ENCODE assay signal across 8 cellular contexts in the genomic region with DNA sequence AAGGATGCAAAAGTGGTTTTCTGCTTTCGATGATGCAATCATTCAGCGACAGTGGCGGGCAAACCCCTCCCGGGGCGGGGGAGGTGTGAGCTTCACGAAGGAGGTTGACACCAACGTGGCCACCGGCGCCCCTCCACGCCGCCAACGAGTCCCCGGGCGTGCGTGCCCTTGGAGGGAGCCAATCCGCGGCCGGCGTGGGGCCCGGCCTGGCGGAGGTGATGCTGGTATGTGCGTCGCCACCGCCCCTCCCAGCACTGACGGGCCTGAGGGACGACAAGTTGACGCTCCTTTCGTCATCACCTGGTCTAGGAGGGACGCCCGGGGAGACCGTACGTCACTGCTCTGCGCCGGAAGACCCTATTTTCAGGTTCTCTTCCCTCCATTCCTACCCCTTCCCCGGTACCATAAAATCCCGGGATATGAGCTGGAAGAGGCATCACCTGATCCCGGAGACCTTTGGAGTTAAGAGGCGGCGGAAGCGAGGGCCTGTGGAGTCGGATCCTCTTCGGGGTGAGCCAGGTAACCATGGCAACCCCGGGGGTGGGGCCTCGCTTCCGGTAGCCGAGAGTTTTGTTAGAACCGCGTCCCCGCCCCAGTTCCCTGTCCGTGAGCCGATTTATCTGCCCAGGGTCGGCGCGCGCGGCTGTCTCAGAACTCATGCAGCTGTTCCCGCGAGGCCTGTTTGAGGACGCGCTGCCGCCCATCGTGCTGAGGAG. TPM values are rescaled to one million over a fixed set of nuclear protein-coding genes. Genes with fewer than 3 reads are reported as not detected.
DNase-seq lines count a peak whose midpoint lies in the region; ATAC-seq and TF ChIP-seq lines count a peak whose summit lies in the region.

A gene (minus strand): TSS at position 146 of the 716 bp plus-strand sequence. CDS start 463 bp downstream, outside the sequence.

- intact Hi-C loops in lower leg skin (cut with DNase I; ENCODE audit: low total_unique reads): no loop called here

- no peaks in the 10 kb centered on the region for H3K9me3 ChIP-seq in duodenal mucosa (ENCODE audit: control insufficient read depth in 1 of 2, low read length in 2 of 2)

- ATAC-seq in GM19438 (IDR thresholded peaks at IDR 0.05; ENCODE audit: low read depth, unreplicated experiment) (peak; percentile 81), HG03575 (IDR thresholded peaks at IDR 0.05; ENCODE audit: extremely low read depth, insufficient number of reproducible peaks, low FRiP score, unreplicated experiment) (peak; percentile 50)

- H3K9me3 Mint-ChIP-seq in activated CD4-positive, alpha-beta memory T cell treated with anti-CD3 and anti-CD28 coated beads, Interleukin-2, amount 10 ng/mL, durations not matched to agents 7 days and 5 days: no peaks in the 10 kb centered on the region

- peaks cover 24 to 29% of the 10 kb centered on the region in 2 donors for H3K4me1 ChIP-seq in duodenal mucosa (ENCODE audit: control insufficient read depth in 1 of 2, insufficient read depth in 2 of 2, low read length in 2 of 2)

- peak within 1 kb of the TSS; percentile 99 for H3K27ac Mint-ChIP-seq in activated CD4-positive, alpha-beta memory T cell treated with anti-CD3 and anti-CD28 coated beads, Interleukin-2, amount 10 ng/mL, durations not matched to agents 7 days and 5 days

- peaks cover 33% of the 10 kb centered on the region for H3K36me3 Mint-ChIP-seq in activated CD4-positive, alpha-beta memory T cell treated with anti-CD3 and anti-CD28 coated beads, Interleukin-2, amount 10 ng/mL, durations not matched to agents 7 days and 5 days (ENCODE audit: low read depth)

- peak; percentile 98 for DNase-seq in CD1c-positive myeloid dendritic cell (ENCODE audit: extremely low spot score)
- DNase-seq in NCI-H82 treated with DMSO at 0.1 percent for 48 hours (lab: John Stamatoyannopoulos, UW; ENCODE audit: unreplicated experiment): peak; percentile 91
- DNase-seq in activated CD4-positive, alpha-beta memory T cell treated with anti-CD3 and anti-CD28 coated beads, Interleukin-2, amount 10 ng/mL, durations not matched to agents 7 days and 5 days: peak; percentile 98
- DNase-seq in lower leg skin (ENCODE audit: low spot score in 2 of 2): peak; percentile 96 to 99
- peak; percentile 96 to 97 for DNase-seq in stimulated activated CD4-positive, alpha-beta T cell treated with anti-CD3 and anti-CD28 coated beads, Interleukin-4, amount 100 ng/mL, for 48 hours (ENCODE audit: low read depth in 2 of 2)

- peak within 1 kb of the TSS; percentile 97 for H3K4me3 Mint-ChIP-seq in activated CD4-positive, alpha-beta memory T cell treated with anti-CD3 and anti-CD28 coated beads, Interleukin-2, amount 10 ng/mL, durations not matched to agents 7 days and 5 days

- H3K4me3 ChIP-seq in duodenal mucosa (ENCODE audit: low read depth in 1 of 2, low read length in 2 of 2) (peak within 1 kb of the TSS; percentile 90 to 93), lower leg skin (ENCODE audit: low read depth, poor library complexity, severe bottlenecking) (peak within 1 kb of the TSS; percentile 80)

- peak within 1 kb of the TSS; percentile 94 to 96 for H3K9ac ChIP-seq in duodenal mucosa (ENCODE audit: low read depth in 1 of 2, low read length in 2 of 2)

- no peak for TF ChIP-seq CTCF in lower leg skin (IDR thresholded peaks at IDR 0.05)

- peaks cover 18 to 34% of the 10 kb centered on the region in 2 donors for H3K36me3 ChIP-seq in duodenal mucosa (ENCODE audit: control insufficient read depth in 1 of 2, insufficient read depth in 2 of 2, low read length in 2 of 2)

- H3K27me3 Mint-ChIP-seq in activated CD4-positive, alpha-beta memory T cell treated with anti-CD3 and anti-CD28 coated beads, Interleukin-2, amount 10 ng/mL, durations not matched to agents 7 days and 5 days: no peaks in the 10 kb centered on the region

- H3K27me3 ChIP-seq in duodenal mucosa (ENCODE audit: control insufficient read depth in 1 of 2, insufficient read depth in 2 of 2, low read length in 2 of 2): no peaks in the 10 kb centered on the region

- no peak for TF ChIP-seq POLR2A in lower leg skin (IDR thresholded peaks at IDR 0.05)

- WGBS in lower leg skin, 2 donors: 0 to 1% methylated on average over 46 to 48 of the region's 62 CpGs

- POLR2A ChIA-PET in activated CD4-positive, alpha-beta memory T cell treated with anti-CD3 and anti-CD28 coated beads, Interleukin-2, amount 10 ng/mL, durations not matched to agents 7 days and 5 days (lab: Charles Lee): interaction anchor here (0.7 to 8.3 kb wide), 24 partner anchors 12 to 1000 kb away, joined by 3 to 162 read pairs (median 4); a partner anchor contains a TSS

- H3K4me1 Mint-ChIP-seq in activated CD4-positive, alpha-beta memory T cell treated with anti-CD3 and anti-CD28 coated beads, Interleukin-2, amount 10 ng/mL, durations not matched to agents 7 days and 5 days: peaks cover 45% of the 10 kb centered on the region

- CTCF ChIA-PET in activated CD4-positive, alpha-beta memory T cell treated with anti-CD3 and anti-CD28 coated beads, Interleukin-2, amount 10 ng/mL, durations not matched to agents 7 days and 5 days (lab: Charles Lee): interaction anchor here (0.6 to 3.0 kb wide), 8 partner anchors 12 to 1238 kb away, joined by 3 to 13 read pairs (median 4); a partner anchor contains a TSS

- H3K27ac ChIP-seq in duodenal mucosa (ENCODE audit: low read depth, low read length): peak within 1 kb of the TSS; percentile 99

RNA-seq across cellular contexts. Expression of the gene that starts here (rescaled TPM):
- 10 to 100 TPM; 16.7 to 17.5 TPM for total RNA-seq in activated CD4-positive, alpha-beta memory T cell treated with anti-CD3 and anti-CD28 coated beads, Interleukin-2, amount 10 ng/mL, durations not matched to agents 7 days and 5 days
- total RNA-seq in lower leg skin: 10 to 100 TPM; 14.6 to 19.9 (median 16.4) TPM

Comparison
In these comparisons a context has a peak if more than half of its experiments do, and no peak if none do; other contexts are left out.
1. Peak in every context shown above with its lines: DNase-seq, ATAC-seq, H3K4me3 ChIP-seq and H3K27ac ChIP-seq.